ENCODE assay signal across 1 cellular context in genomic region chr2:109607766-109608165, GRCh38.
TF ChIP-seq lines count a peak whose summit lies in the region.

No MANE protein-coding gene starts in this region.

TF ChIP-seq in HepG2, 621 proteins besides CTCF, POLR2A, EP300 and RAD21:
- no peak for TF ChIP-seq POLR2G (IDR thresholded peaks at IDR 0.05; ENCODE audit: low read depth, low read length)
- TF ChIP-seq ZNF619 (CRISPR knock-in tag; IDR thresholded peaks at IDR 0.05): no peak
- TF ChIP-seq NPAS2 (CRISPR knock-in tag; IDR thresholded peaks at IDR 0.05; ENCODE audit: borderline replicate concordance): no peak
- TF ChIP-seq GLI4 (CRISPR knock-in tag; IDR thresholded peaks at IDR 0.05; ENCODE audit: borderline replicate concordance): no peak
- no peak for TF ChIP-seq HDAC1 (CRISPR knock-in tag; IDR thresholded peaks at IDR 0.05)
- TF ChIP-seq ZNF276 (CRISPR knock-in tag; IDR thresholded peaks at IDR 0.05; ENCODE audit: low read depth): no peak
- no peak for TF ChIP-seq ZNF577 (CRISPR knock-in tag; IDR thresholded peaks at IDR 0.05; ENCODE audit: borderline replicate concordance, low read depth)
- no peak for TF ChIP-seq GMEB2 (CRISPR knock-in tag; IDR thresholded peaks at IDR 0.05; ENCODE audit: low read depth)
- TF ChIP-seq ZNF644 (CRISPR knock-in tag; IDR thresholded peaks at IDR 0.05; ENCODE audit: low read depth): no peak
- no peak for TF ChIP-seq FOXA3 (CRISPR knock-in tag; IDR thresholded peaks at IDR 0.05)
- no peak for TF ChIP-seq ZNF556 (CRISPR knock-in tag; IDR thresholded peaks at IDR 0.05; ENCODE audit: borderline replicate concordance)
- no peak for TF ChIP-seq ZNF841 (CRISPR knock-in tag; IDR thresholded peaks at IDR 0.05; ENCODE audit: borderline replicate concordance)
TF ChIP-seq in HepG2: peak in this region for 0.
